In genomic region chr21:37564341-37564923, GRCh38 we compare ENCODE assay signal across 8 cellular contexts.
DNase-seq lines count a peak whose midpoint lies in the region; ATAC-seq, FAIRE-seq and TF ChIP-seq lines count a peak whose summit lies in the region.

No MANE protein-coding gene starts in this region.

- H3K36me3 ChIP-seq in suprapubic skin = no peaks in the 10 kb centered on the region

- FAIRE-seq in frontal cortex (lab: Jason Lieb, UNC) = no peak

- TF ChIP-seq CTCF in suprapubic skin (IDR thresholded peaks at IDR 0.05) = no peak

- DNase-seq in DMS 273 (lab: John Stamatoyannopoulos, UW; ENCODE audit: unreplicated experiment) (peak; percentile 85), KG1 (lab: John Stamatoyannopoulos, UW) (peak; percentile 74), RPMI8226 (peak; percentile 78), frontal cortex (ENCODE audit: low spot score in 2 of 2) (peak; percentile 35 to 67), nucleus accumbens (lab: John Stamatoyannopoulos, UW) (peak in 53 of 56 donors; percentile 22 to 90 (median 73)), suprapubic skin (ENCODE audit: low spot score in 2 of 2) (peak; percentile 88 to 91)
- peak; percentile 82 for DNase-seq in activated gamma-delta T cell treated with anti-CD3 and anti-CD28 coated beads, Interleukin-2, amount 50 U/mL, for 16 hours (ENCODE audit: low read depth)

- TF ChIP-seq POLR2A in suprapubic skin (IDR thresholded peaks at IDR 0.05) = no peak

- peak overlapping the region; percentile 74 for H3K4me3 ChIP-seq in suprapubic skin

- H3K9me3 ChIP-seq in suprapubic skin = no peaks in the 10 kb centered on the region

- H3K4me1 ChIP-seq in suprapubic skin = peaks cover 23% of the 10 kb centered on the region

- ATAC-seq in GM21717 (IDR thresholded peaks at IDR 0.05; ENCODE audit: unreplicated experiment) = peak; percentile 47

- 19% methylated on average over 10 of the region's 14 CpGs for WGBS in suprapubic skin

- H3K27ac ChIP-seq in suprapubic skin = peak overlapping the region; percentile 91

- peak; percentile 55 for TF ChIP-seq EP300 in suprapubic skin (IDR thresholded peaks at IDR 0.05)

- H3K27me3 ChIP-seq in suprapubic skin = no peaks in the 10 kb centered on the region

Comparison
In these comparisons a context has a peak if more than half of its experiments do, and no peak if none do; other contexts are left out.
1. Peak in every context shown above with its lines: DNase-seq, ATAC-seq, H3K4me3 ChIP-seq and H3K27ac ChIP-seq.